In the genomic region with DNA sequence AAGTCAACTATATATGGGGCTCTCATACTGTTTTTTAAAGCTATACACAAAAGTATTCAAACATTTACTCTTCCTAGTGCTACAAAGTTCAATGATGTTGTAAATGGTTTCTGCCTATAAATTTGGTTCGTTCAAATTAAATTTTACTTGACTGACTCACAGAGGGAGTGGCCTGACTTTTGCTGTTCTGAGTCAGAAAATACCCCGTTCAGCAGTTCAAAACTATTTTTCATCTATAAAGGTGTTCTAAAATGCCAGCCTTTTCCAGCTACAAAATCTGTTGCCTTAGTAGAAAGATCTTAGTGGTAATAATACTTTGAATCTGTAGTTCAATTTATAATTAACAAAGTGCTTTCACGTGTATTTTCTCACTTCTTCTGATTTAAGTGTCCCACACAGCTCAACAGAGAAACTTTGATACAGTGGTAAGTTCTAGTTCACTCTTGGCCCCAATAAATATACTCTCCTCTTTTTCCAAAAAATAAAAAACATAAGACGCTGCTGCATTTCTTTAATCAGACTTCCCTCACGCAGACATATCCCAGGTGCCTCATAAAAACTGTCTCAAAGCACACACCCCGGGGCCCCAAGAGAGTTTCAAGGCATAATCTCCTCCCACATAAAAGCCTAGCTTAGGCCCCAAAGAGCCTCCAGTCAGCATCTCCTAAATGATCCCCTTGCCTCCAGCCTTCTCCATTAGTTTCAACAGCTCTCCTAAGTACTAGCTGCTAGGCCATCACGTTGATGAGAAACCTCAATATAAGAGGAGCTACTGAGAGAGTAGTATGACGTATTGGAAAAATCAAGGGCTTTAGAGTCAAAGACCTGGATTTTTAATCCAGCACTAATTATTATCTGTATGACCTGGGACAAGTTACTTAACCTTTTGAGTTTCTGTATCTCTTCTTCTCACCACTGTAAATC, we compare ENCODE assay signal across 1 cellular context.
TF ChIP-seq lines count a peak whose summit lies in the region.

No MANE protein-coding gene starts in this region.

TF ChIP-seq in HEK293, 187 proteins besides CTCF, POLR2A, EP300 and RAD21 (continued from another document and continues in another):
- peak; percentile 87 for TF ChIP-seq INSM2 (tag by site-specific recombination; IDR thresholded peaks at IDR 0.05)
- TF ChIP-seq ZNF335 (tag by site-specific recombination; conservative IDR thresholded peaks at IDR 0.05), result peak; percentile 54
- no peak for TF ChIP-seq ZNF404 (tag by site-specific recombination; IDR thresholded peaks at IDR 0.05)
- TF ChIP-seq SCRT1 (tag by site-specific recombination; IDR thresholded peaks at IDR 0.05; ENCODE audit: borderline replicate concordance), result 0 out of 2 replicates have a peak, but pooled peaks have one; percentile 8
- no peak for TF ChIP-seq ZNF10 (tag by site-specific recombination; IDR thresholded peaks at IDR 0.05)
- TF ChIP-seq ZNF645 (tag by site-specific recombination; IDR thresholded peaks at IDR 0.05), result no peak
- TF ChIP-seq OVOL3 (tag by site-specific recombination; IDR thresholded peaks at IDR 0.05), result 0 out of 2 replicates have a peak, but pooled peaks have one; percentile 46
- peak; percentile 92 for TF ChIP-seq ZBTB20 (tag by site-specific recombination; IDR thresholded peaks at IDR 0.05)
- TF ChIP-seq ZNF16 (tag by site-specific recombination; IDR thresholded peaks at IDR 0.05; ENCODE audit: low read depth), result no peak
- peak; percentile 11; the same call in 1 of the 2 replicates for TF ChIP-seq PRDM10 (tag by site-specific recombination; IDR thresholded peaks at IDR 0.05)
- TF ChIP-seq SP3 (tag by site-specific recombination; IDR thresholded peaks at IDR 0.05), result no peak
- no peak for TF ChIP-seq ZNF544 (tag by site-specific recombination; IDR thresholded peaks at IDR 0.05)
- no peak for TF ChIP-seq BCL6B (tag by site-specific recombination; IDR thresholded peaks at IDR 0.05)
- TF ChIP-seq ZNF514 (tag by site-specific recombination; IDR thresholded peaks at IDR 0.05), result no peak
- no peak for TF ChIP-seq ZNF670 (tag by site-specific recombination; IDR thresholded peaks at IDR 0.05; ENCODE audit: low read depth)
- peak; percentile 87 for TF ChIP-seq KLF10 (tag by site-specific recombination; IDR thresholded peaks at IDR 0.05)
- peak; percentile 48; the same call in 1 of the 2 replicates for TF ChIP-seq ZFP69B (tag by site-specific recombination; IDR thresholded peaks at IDR 0.05)
- no peak for TF ChIP-seq ZNF239 (tag by site-specific recombination; IDR thresholded peaks at IDR 0.05)
- no peak for TF ChIP-seq ZNF621 (tag by site-specific recombination; IDR thresholded peaks at IDR 0.05)
- peak; percentile 47; the same call in 1 of the 2 replicates for TF ChIP-seq HIC1 (tag by site-specific recombination; IDR thresholded peaks at IDR 0.05)
- peak; percentile 58; the same call in 1 of the 2 replicates for TF ChIP-seq ZNF600 (tag by site-specific recombination; IDR thresholded peaks at IDR 0.05)
- no peak for TF ChIP-seq ZNF654 (tag by site-specific recombination; IDR thresholded peaks at IDR 0.05; ENCODE audit: low read depth)
- TF ChIP-seq ZNF629 (tag by site-specific recombination; IDR thresholded peaks at IDR 0.05), result peak; percentile 92
- no peak for TF ChIP-seq SCRT2 (tag by site-specific recombination; IDR thresholded peaks at IDR 0.05)
- no peak for TF ChIP-seq ZNF157 (tag by site-specific recombination; IDR thresholded peaks at IDR 0.05)
- TF ChIP-seq ZNF311 (tag by site-specific recombination; IDR thresholded peaks at IDR 0.05; ENCODE audit: borderline replicate concordance), result no peak
- no peak for TF ChIP-seq ZNF146 (tag by site-specific recombination; IDR thresholded peaks at IDR 0.05)
- no peak for TF ChIP-seq ZNF623 (tag by site-specific recombination; IDR thresholded peaks at IDR 0.05)
- TF ChIP-seq ZNF585B (tag by site-specific recombination; IDR thresholded peaks at IDR 0.05), result no peak
- TF ChIP-seq ZNF391 (tag by site-specific recombination; IDR thresholded peaks at IDR 0.05; ENCODE audit: borderline replicate concordance, low read depth), result peak; percentile 41; the same call in 1 of the 2 replicates
- 0 out of 2 replicates have a peak, but pooled peaks have one; percentile 44 for TF ChIP-seq BCL11B (tag by site-specific recombination; IDR thresholded peaks at IDR 0.05; ENCODE audit: low read depth)
- TF ChIP-seq ZNF223 (tag by site-specific recombination; IDR thresholded peaks at IDR 0.05), result no peak
- TF ChIP-seq, protein P1, sequence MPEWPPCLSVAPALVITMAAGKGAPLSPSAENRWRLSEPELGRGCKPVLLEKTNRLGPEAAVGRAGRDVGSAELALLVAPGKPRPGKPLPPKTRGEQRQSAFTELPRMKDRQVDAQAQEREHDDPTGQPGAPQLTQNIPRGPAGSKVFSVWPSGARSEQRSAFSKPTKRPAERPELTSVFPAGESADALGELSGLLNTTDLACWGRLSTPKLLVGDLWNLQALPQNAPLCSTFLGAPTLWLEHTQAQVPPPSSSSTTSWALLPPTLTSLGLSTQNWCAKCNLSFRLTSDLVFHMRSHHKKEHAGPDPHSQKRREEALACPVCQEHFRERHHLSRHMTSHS (tag by site-specific recombination; IDR thresholded peaks at IDR 0.05), result no peak
- TF ChIP-seq ZNF580 (tag by site-specific recombination; IDR thresholded peaks at IDR 0.05), result peak; percentile 66
- TF ChIP-seq ZNF785 (tag by site-specific recombination; IDR thresholded peaks at IDR 0.05), result no peak
- no peak for TF ChIP-seq ZNF274 (IDR thresholded peaks at IDR 0.05; ENCODE audit: low read length)
- TF ChIP-seq ZNF274 (tag by site-specific recombination; IDR thresholded peaks at IDR 0.05; ENCODE audit: borderline replicate concordance), result no peak
- TF ChIP-seq ZBTB11 (tag by site-specific recombination; conservative IDR thresholded peaks at IDR 0.05; ENCODE audit: low read depth), result 0 out of 2 replicates have a peak, but pooled peaks have one; percentile 5
- peak; percentile 78; the same call in 1 of the 2 replicates for TF ChIP-seq ZNF561 (tag by site-specific recombination; IDR thresholded peaks at IDR 0.05; ENCODE audit: borderline replicate concordance)
- no peak for TF ChIP-seq HOXA7 (CRISPR knock-in tag; IDR thresholded peaks at IDR 0.05; ENCODE audit: borderline replicate concordance)
- TF ChIP-seq, protein P2, sequence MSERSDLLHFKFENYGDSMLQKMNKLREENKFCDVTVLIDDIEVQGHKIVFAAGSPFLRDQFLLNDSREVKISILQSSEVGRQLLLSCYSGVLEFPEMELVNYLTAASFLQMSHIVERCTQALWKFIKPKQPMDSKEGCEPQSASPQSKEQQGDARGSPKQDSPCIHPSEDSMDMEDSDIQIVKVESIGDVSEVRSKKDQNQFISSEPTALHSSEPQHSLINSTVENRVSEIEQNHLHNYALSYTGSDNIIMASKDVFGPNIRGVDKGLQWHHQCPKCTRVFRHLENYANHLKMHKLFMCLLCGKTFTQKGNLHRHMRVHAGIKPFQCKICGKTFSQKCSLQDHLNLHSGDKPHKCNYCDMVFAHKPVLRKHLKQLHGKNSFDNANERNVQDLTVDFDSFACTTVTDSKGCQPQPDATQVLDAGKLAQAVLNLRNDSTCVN (tag by site-specific recombination; optimal IDR thresholded peaks at IDR 0.05), result no peak
- no peak for TF ChIP-seq ZNF626 (tag by site-specific recombination; IDR thresholded peaks at IDR 0.05)
- TF ChIP-seq ZNF366 (tag by site-specific recombination; conservative IDR thresholded peaks at IDR 0.05), result peak; percentile 80
- TF ChIP-seq ZNF248 (tag by site-specific recombination; IDR thresholded peaks at IDR 0.05), result no peak
- TF ChIP-seq TRIM28 (IDR thresholded peaks at IDR 0.05; ENCODE audit: borderline replicate concordance, low read length), result peak; percentile 84; the same call in 1 of the 2 replicates
